Comparison of ENCODE assay signal across 2 cellular contexts in the genomic region with DNA sequence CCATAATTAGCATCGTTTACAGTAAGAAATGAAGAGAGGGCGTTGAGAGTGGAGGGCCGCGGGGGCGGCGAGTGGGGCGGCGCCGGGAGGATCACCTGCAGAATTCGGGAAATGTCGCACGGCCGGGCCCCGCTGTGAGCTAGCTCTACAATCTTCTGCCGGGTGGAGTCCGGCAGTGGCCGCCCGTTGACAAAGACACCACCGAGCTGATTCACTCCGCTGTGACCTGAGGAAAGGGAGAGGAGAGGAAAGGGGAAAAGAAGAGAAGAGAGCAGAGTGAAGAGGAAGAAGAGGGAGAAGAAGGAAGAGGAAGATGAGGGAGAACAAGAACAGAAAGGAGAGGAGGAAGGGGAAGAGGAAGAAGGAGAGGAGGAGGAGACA.
TF ChIP-seq lines count a peak whose summit lies in the region.

No MANE protein-coding gene starts in this region.

TF ChIP-seq in H1, 55 proteins besides CTCF, POLR2A, EP300 and RAD21:
- TF ChIP-seq POU5F1 (IDR thresholded peaks at IDR 0.05; ENCODE audit: low read depth, low read length) (no peak), SP4 (IDR thresholded peaks at IDR 0.05; ENCODE audit: low read length) (no peak), EGR1 (IDR thresholded peaks at IDR 0.05; ENCODE audit: borderline replicate concordance, low read depth, low read length) (no peak), TCF12 (IDR thresholded peaks at IDR 0.05; ENCODE audit: low read depth, low read length) (0 out of 2 replicates have a peak, but pooled peaks have one; percentile 2), SP2 (IDR thresholded peaks at IDR 0.05; ENCODE audit: low read length) (no peak), SIX5 (IDR thresholded peaks at IDR 0.05; ENCODE audit: low read depth, low read length) (no peak), RNF2 (IDR thresholded peaks at IDR 0.05; ENCODE audit: borderline replicate concordance, low read depth, low read length, missing control alignments, poor library complexity, severe bottlenecking) (peak; percentile 18)

TF ChIP-seq in neural cell, 6 proteins besides CTCF, POLR2A, EP300 and RAD21 (continued from another document):
- TF ChIP-seq MXI1 (conservative IDR thresholded peaks at IDR 0.05; ENCODE audit: poor library complexity, severe bottlenecking) (no peak), TAF1 (IDR thresholded peaks at IDR 0.05; ENCODE audit: low read depth) (no peak), POLR2AphosphoS5 (IDR thresholded peaks at IDR 0.05) (no peak), EZH2 (IDR thresholded peaks at IDR 0.05; ENCODE audit: borderline replicate concordance, insufficient read depth, low read length, poor library complexity, severe bottlenecking) (no peak)
- TF ChIP-seq, protein P1, sequence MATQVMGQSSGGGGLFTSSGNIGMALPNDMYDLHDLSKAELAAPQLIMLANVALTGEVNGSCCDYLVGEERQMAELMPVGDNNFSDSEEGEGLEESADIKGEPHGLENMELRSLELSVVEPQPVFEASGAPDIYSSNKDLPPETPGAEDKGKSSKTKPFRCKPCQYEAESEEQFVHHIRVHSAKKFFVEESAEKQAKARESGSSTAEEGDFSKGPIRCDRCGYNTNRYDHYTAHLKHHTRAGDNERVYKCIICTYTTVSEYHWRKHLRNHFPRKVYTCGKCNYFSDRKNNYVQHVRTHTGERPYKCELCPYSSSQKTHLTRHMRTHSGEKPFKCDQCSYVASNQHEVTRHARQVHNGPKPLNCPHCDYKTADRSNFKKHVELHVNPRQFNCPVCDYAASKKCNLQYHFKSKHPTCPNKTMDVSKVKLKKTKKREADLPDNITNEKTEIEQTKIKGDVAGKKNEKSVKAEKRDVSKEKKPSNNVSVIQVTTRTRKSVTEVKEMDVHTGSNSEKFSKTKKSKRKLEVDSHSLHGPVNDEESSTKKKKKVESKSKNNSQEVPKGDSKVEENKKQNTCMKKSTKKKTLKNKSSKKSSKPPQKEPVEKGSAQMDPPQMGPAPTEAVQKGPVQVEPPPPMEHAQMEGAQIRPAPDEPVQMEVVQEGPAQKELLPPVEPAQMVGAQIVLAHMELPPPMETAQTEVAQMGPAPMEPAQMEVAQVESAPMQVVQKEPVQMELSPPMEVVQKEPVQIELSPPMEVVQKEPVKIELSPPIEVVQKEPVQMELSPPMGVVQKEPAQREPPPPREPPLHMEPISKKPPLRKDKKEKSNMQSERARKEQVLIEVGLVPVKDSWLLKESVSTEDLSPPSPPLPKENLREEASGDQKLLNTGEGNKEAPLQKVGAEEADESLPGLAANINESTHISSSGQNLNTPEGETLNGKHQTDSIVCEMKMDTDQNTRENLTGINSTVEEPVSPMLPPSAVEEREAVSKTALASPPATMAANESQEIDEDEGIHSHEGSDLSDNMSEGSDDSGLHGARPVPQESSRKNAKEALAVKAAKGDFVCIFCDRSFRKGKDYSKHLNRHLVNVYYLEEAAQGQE (IDR thresholded peaks at IDR 0.05; ENCODE audit: borderline replicate concordance): no peak
